Comparison of ENCODE assay signal across 17 cellular contexts in genomic region chr17:66518677-66519076, GRCh38.
A peak's percentile ranks its signal among the peaks of the same experiment; 100 is the strongest.
DNase-seq lines count a peak whose midpoint lies in the region; ATAC-seq and TF ChIP-seq lines count a peak whose summit lies in the region.
"Had no signal": no experiment of that assay in that cellular context is flagged by ENCODE, and none has a peak within 500 bp of the region (broad histone marks: within the 10 kb centered on the region; RNA-seq: fewer than 3 reads in every experiment).

No MANE protein-coding gene starts in this region.

- H3K36me3 ChIP-seq in neural progenitor cell: no peaks in the 10 kb centered on the region
- H3K36me3 ChIP-seq: left lung, thoracic aorta had no signal

- peaks cover 6% of the 10 kb centered on the region for H3K27me3 Mint-ChIP-seq in neural progenitor cell (ENCODE audit: insufficient read depth, low read depth)

- H3K79me2 ChIP-seq in neural progenitor cell (ENCODE audit: low read depth): no peaks in the 10 kb centered on the region

- no peak overlapping the region for H3K4me3 Mint-ChIP-seq in neural progenitor cell

- H3K4me3 ChIP-seq in neural progenitor cell: no peak overlapping the region
- H3K4me3 ChIP-seq: left lung, psoas muscle, thoracic aorta had no signal

- H3K4me1 Mint-ChIP-seq in neural progenitor cell: peaks cover 33% of the 10 kb centered on the region

- no peaks in the 10 kb centered on the region for H4K20me1 ChIP-seq in neural progenitor cell (ENCODE audit: low read depth)

- no peaks in the 10 kb centered on the region for H3K27me3 ChIP-seq in neural progenitor cell
- H3K27me3 ChIP-seq: left lung had no signal

- DNase-seq in NCI-H524 (lab: John Stamatoyannopoulos, UW): peak; percentile 23 to 65
- DNase-seq in NCI-H524 treated with DMSO at 0.1 percent for 48 hours (lab: John Stamatoyannopoulos, UW): no peak
- DNase-seq in NCI-H1105 (lab: John Stamatoyannopoulos, UW): peak; percentile 5
- peak; percentile 26 for DNase-seq in neural progenitor cell (ENCODE audit: low spot score)
- DNase-seq in GM20000 (ENCODE audit: low spot score): no peak
- DNase-seq in stimulated activated CD4-positive, alpha-beta T cell treated with anti-CD3 and anti-CD28 coated beads, Interleukin-15, amount 100 ng/mL, for 24 hours: no peak
- DNase-seq: dermis blood vessel endothelial cell, GF-D8, left lung, NCI-H187, psoas muscle had no signal

- ATAC-seq in esophagus mucosa: no peak
- ATAC-seq: left lung, Right ventricle myocardium inferior had no signal

- H3F3A ChIP-seq in neural progenitor cell (ENCODE audit: low read depth): no peaks in the 10 kb centered on the region

- H3K9me3 Mint-ChIP-seq in neural progenitor cell: no peaks in the 10 kb centered on the region

- H3K27ac ChIP-seq in angular gyrus (ENCODE audit: low read depth, low read length): peak overlapping the region; percentile 63
- H3K27ac ChIP-seq in neural progenitor cell: no peak overlapping the region
- H3K27ac ChIP-seq: HL-60, KMS-11, left lung, thoracic aorta had no signal

- H3K4me2 ChIP-seq in neural progenitor cell: no peak overlapping the region
- H3K4me2 ChIP-seq: KMS-11 had no signal

- H3K27ac Mint-ChIP-seq in neural progenitor cell: peak overlapping the region; percentile 42

- no peak for TF ChIP-seq CTCF in neural progenitor cell (IDR thresholded peaks at IDR 0.05)
- no peak for TF ChIP-seq CTCF in GM20000 (IDR thresholded peaks at IDR 0.05; ENCODE audit: extremely low read depth, missing control alignments)

- no peaks in the 10 kb centered on the region for H3K36me3 Mint-ChIP-seq in neural progenitor cell

- H2AFZ ChIP-seq in neural progenitor cell (replicated peaks): no peak overlapping the region

- H3K9me3 ChIP-seq in neural progenitor cell (ENCODE audit: low read depth): no peaks in the 10 kb centered on the region
- H3K9me3 ChIP-seq: left lung, psoas muscle, thoracic aorta had no signal

- H3K4me1 ChIP-seq in neural progenitor cell: no peaks in the 10 kb centered on the region
- H3K4me1 ChIP-seq: left lung had no signal

- no peak overlapping the region for H3K9ac ChIP-seq in neural progenitor cell
- H3K9ac ChIP-seq: KMS-11 had no signal

Comparison
In these comparisons a context has a peak if more than half of its experiments do, and no peak if none do; other contexts are left out.
1. DNase-seq: peak in NCI-H524 (2 of 2), NCI-H1105 (single experiment) and neural progenitor cell (single experiment); none in NCI-H524 treated with DMSO at 0.1 percent for 48 hours (single experiment), GM20000 (single experiment) and stimulated activated CD4-positive, alpha-beta T cell treated with anti-CD3 and anti-CD28 coated beads, Interleukin-15, amount 100 ng/mL, for 24 hours (single experiment).